ENCODE assay signal across 10 cellular contexts in the genomic region with DNA sequence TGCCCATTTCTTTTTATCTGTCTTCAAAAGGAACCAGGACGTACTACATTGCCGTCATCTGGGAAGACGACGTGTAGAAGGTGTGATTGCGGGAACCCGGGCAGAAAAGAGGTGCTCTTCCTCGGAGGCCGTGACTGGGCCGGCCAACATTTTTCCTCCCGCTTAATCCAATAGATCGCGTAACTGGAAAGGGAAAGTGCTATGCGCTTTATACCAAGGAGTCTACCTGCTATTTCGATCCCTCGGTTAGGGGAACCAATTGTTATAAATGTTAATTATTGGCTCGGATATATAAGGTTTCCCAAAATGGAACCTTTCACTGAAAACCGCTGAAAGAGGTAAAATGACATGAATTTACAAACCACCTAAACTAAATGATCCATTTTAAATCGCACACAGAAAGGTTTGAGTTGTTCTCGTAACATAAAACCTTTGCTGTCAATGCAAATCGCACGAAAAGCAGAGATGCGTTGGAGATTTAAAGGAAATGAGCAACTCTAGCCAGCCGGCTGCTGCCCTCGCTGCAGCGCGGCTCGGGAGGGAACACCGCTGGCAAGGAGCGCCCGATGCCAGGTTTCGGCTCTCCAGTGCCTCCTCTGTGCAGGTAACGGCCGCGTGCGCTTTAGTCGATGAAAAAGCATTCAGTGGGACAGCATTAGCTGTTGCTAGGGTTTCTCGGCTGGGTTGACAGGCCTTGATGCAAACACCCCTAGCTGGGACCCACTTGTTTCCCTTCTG. TPM values are rescaled to one million over a fixed set of nuclear protein-coding genes. Genes with fewer than 3 reads are reported as not detected.
DNase-seq lines count a peak whose midpoint lies in the region; ATAC-seq, FAIRE-seq and TF ChIP-seq lines count a peak whose summit lies in the region.
"Had no signal": no experiment of that assay in that cellular context is flagged by ENCODE, and none has a peak within 500 bp of the region (broad histone marks: within the 10 kb centered on the region; RNA-seq: fewer than 3 reads in every experiment).

No MANE protein-coding gene starts in this region.

- H3K27me3 Mint-ChIP-seq in astrocyte (ENCODE audit: low read depth, unreplicated experiment): peaks cover 78% of the 10 kb centered on the region

- H3K36me3 ChIP-seq in HUES64 (ENCODE audit: insufficient read depth, low read length): no peaks in the 10 kb centered on the region
- H3K36me3 ChIP-seq in astrocyte (ENCODE audit: insufficient read depth, low read length): no peaks in the 10 kb centered on the region
- no peaks in the 10 kb centered on the region for H3K36me3 ChIP-seq in neural cell (ENCODE audit: insufficient read depth, low read length)

- peaks cover 10% of the 10 kb centered on the region for H4K20me1 ChIP-seq in astrocyte (ENCODE audit: insufficient read depth, low read length)
- no peaks in the 10 kb centered on the region for H4K20me1 ChIP-seq in neural cell (ENCODE audit: insufficient read depth)

- TF ChIP-seq EP300 in neural cell (conservative IDR thresholded peaks at IDR 0.05; ENCODE audit: poor library complexity, severe bottlenecking): no peak

- H2AFZ ChIP-seq in astrocyte (ENCODE audit: low read depth, low read length): no peak overlapping the region
- no peak overlapping the region for H2AFZ ChIP-seq in neural cell (ENCODE audit: low read depth, low read length)

- no peaks in the 10 kb centered on the region for H3K9me3 ChIP-seq in HUES64 (ENCODE audit: insufficient read depth, low read depth, low read length)
- H3K9me3 ChIP-seq in astrocyte (ENCODE audit: insufficient read depth, low read depth, low read length): no peaks in the 10 kb centered on the region
- H3K9me3 ChIP-seq in neural cell (ENCODE audit: low read length): no peaks in the 10 kb centered on the region

- no peak for TF ChIP-seq CTCF in astrocyte (IDR thresholded peaks at IDR 0.05; ENCODE audit: insufficient read depth, low read depth, low read length)
- TF ChIP-seq CTCF in neural cell (IDR thresholded peaks at IDR 0.05; ENCODE audit: poor library complexity, severe bottlenecking): no peak

- H3K27ac Mint-ChIP-seq in astrocyte (ENCODE audit: unreplicated experiment): no peak overlapping the region

- no peak for TF ChIP-seq RAD21 in neural cell (conservative IDR thresholded peaks at IDR 0.05)

- peaks cover 2% of the 10 kb centered on the region for H3K4me1 Mint-ChIP-seq in astrocyte (ENCODE audit: low read depth, unreplicated experiment)

- H3K4me2 ChIP-seq in astrocyte (ENCODE audit: low read length) (peak overlapping the region; percentile 64), neural cell (ENCODE audit: low read length) (no peak overlapping the region)

- WGBS in HUES64: 2% methylated on average over 36 of the region's 37 CpGs

- no peak for ATAC-seq in GM19395 (IDR thresholded peaks at IDR 0.05; ENCODE audit: unreplicated experiment)
- ATAC-seq in GM18520 (IDR thresholded peaks at IDR 0.05; ENCODE audit: unreplicated experiment): no peak
- ATAC-seq: K562 had no signal

- DNase-seq in DMS79 (lab: John Stamatoyannopoulos, UW): peak; percentile 68
- DNase-seq in astrocyte (ENCODE audit: low read depth): no peak
- no peak for DNase-seq in activated effector memory CD4-positive, alpha-beta T cell treated with Interleukin-2 at 50 U/mL for 16 hours
- DNase-seq: GDM1 had no signal

- H3K9ac ChIP-seq in HUES64 (ENCODE audit: low read depth, low read length) (no peak overlapping the region), astrocyte (ENCODE audit: low read length) (no peak overlapping the region), neural cell (ENCODE audit: low read length) (no peak overlapping the region)

- peaks cover 4% of the 10 kb centered on the region for H3K36me3 Mint-ChIP-seq in astrocyte (ENCODE audit: low read depth, unreplicated experiment)

- no peak for FAIRE-seq in astrocyte (lab: Jason Lieb, UNC)
- FAIRE-seq: K562, TTC549 had no signal

- H3K9me3 Mint-ChIP-seq in astrocyte (ENCODE audit: unreplicated experiment): no peaks in the 10 kb centered on the region

- H3K27me3 ChIP-seq in HUES64 (ENCODE audit: insufficient read depth, low read length): peaks cover 100% of the 10 kb centered on the region
- H3K27me3 ChIP-seq in astrocyte (ENCODE audit: insufficient read depth, low read length): peaks cover 66% of the 10 kb centered on the region
- H3K27me3 ChIP-seq in neural cell (ENCODE audit: insufficient read depth, low read depth, low read length): peaks cover 100% of the 10 kb centered on the region

- H3K27ac ChIP-seq in HUES64 (ENCODE audit: low read depth, low read length) (no peak overlapping the region), astrocyte (ENCODE audit: low read depth, low read length) (no peak overlapping the region), neural cell (ENCODE audit: low read length) (no peak overlapping the region)

- H3K79me2 ChIP-seq in astrocyte (ENCODE audit: insufficient read depth, low read length) (peaks cover 20% of the 10 kb centered on the region), neural cell (replicated peaks; ENCODE audit: insufficient read depth, low read length) (no peaks in the 10 kb centered on the region)

- peaks cover 48% of the 10 kb centered on the region for H3K4me1 ChIP-seq in HUES64 (ENCODE audit: insufficient read depth, low read length)
- H3K4me1 ChIP-seq in astrocyte (ENCODE audit: insufficient read depth, low read length): peaks cover 26% of the 10 kb centered on the region

- no peak overlapping the region for H3K4me3 Mint-ChIP-seq in astrocyte (ENCODE audit: unreplicated experiment)

- H3F3A ChIP-seq in neural cell (ENCODE audit: insufficient read depth, low read length, poor library complexity, severe bottlenecking): no peaks in the 10 kb centered on the region

- H3K9me2 ChIP-seq in neural cell (ENCODE audit: insufficient read depth, low read length): no peaks in the 10 kb centered on the region

- H3K4me3 ChIP-seq in HUES64 (ENCODE audit: low read length): peak overlapping the region; percentile 21; the same call in 1 of the 2 replicates
- no peak overlapping the region for H3K4me3 ChIP-seq in astrocyte (ENCODE audit: insufficient read depth, low read depth, low read length)
- no peak overlapping the region for H3K4me3 ChIP-seq in neural cell (ENCODE audit: low read length)
- H3K4me3 ChIP-seq: K562 had no signal

TF ChIP-seq in neural cell, 6 proteins besides CTCF, POLR2A, EP300 and RAD21:
- peak; percentile 72 for TF ChIP-seq EZH2 (IDR thresholded peaks at IDR 0.05; ENCODE audit: borderline replicate concordance, insufficient read depth, low read length, poor library complexity, severe bottlenecking)
- no peak for TF ChIP-seq MXI1 (conservative IDR thresholded peaks at IDR 0.05; ENCODE audit: poor library complexity, severe bottlenecking)
- TF ChIP-seq POLR2AphosphoS5 (IDR thresholded peaks at IDR 0.05): peak; percentile 65

RNA-seq across cellular contexts. Expression of a gene that starts 2.8 kb away (rescaled TPM):
- polyA plus RNA-seq in HUES64 (2013, experiment 1 of 2): 2.0 TPM
- 2.7 TPM for polyA plus RNA-seq in HUES64 (2013, experiment 2 of 2)
- 0.07 and 0.20 TPM in 2 replicates for total RNA-seq in astrocyte
- not detected in 2 replicates for polyA plus RNA-seq in neural cell
- polyA minus RNA-seq in neural cell: not detected in 2 replicates
